ENCODE assay signal across 36 cellular contexts in genomic region chr12:89745286-89745685, GRCh38.
"Had no signal": no experiment of that assay in that cellular context is flagged by ENCODE, and none has a peak within 500 bp of the region (broad histone marks: within the 10 kb centered on the region; RNA-seq: fewer than 3 reads in every experiment).

No MANE protein-coding gene starts in this region.

- H3K27ac Mint-ChIP-seq: activated CD4-positive, alpha-beta memory T cell treated with anti-CD3 and anti-CD28 coated beads for 36 hours; activated CD4-positive, alpha-beta T cell treated with anti-CD3 and anti-CD28 coated beads for 36 hours; activated CD4-positive, alpha-beta T cell treated with anti-CD3 and anti-CD28 coated beads, Interleukin-2, amount 10 ng/mL, durations not matched to agents 24 days and 14 days; activated CD8-positive, alpha-beta memory T cell treated with anti-CD3 and anti-CD28 coated beads, Interleukin-2, amount 10 ng/mL, durations not matched to agents 7 days and 5 days; activated CD8-positive, alpha-beta T cell treated with anti-CD3 and anti-CD28 coated beads, Interleukin-2, amount 10 ng/mL, durations not matched to agents 7 days and 5 days; activated naive CD4-positive, alpha-beta T cell treated with anti-CD3 and anti-CD28 coated beads for 36 hours; activated naive CD4-positive, alpha-beta T cell treated with anti-CD3 and anti-CD28 coated beads, Interleukin-2, amount 50 U/mL, for 24 hours; activated naive CD8-positive, alpha-beta T cell treated with anti-CD3 and anti-CD28 coated beads for 36 hours; activated naive CD8-positive, alpha-beta T cell treated with anti-CD3 and anti-CD28 coated beads, Interleukin-2, amount 50 U/mL, for 24 hours; activated T-helper 1 cell treated with anti-CD3 and anti-CD28 coated beads, Interleukin-12 subunit alpha, Interleukin-12 subunit beta, Interleukin-2, Interleukin-4 antibody, amounts not matched to agents 30 ng/mL and 10 ng/mL and 1 ng/mL, durations not matched to agents 14 hours and 24 hours and 36 hours; activated T-helper 2 cell treated with anti-CD3 and anti-CD28 coated beads, Interferon-gamma antibody, Interleukin-2, Interleukin-4, amounts not matched to agents 10 μg/mL and 5 μg/mL and 100 μg/mL, durations not matched to agents 14 hours and 24 hours and 36 hours; T-helper 1 cell treated with Interleukin-12 subunit alpha and Interleukin-12 subunit beta and Interleukin-4 antibody, amounts not matched to agents 30 μg/mL and 1 μg/mL, for 36 hours; T-helper 2 cell treated with Interferon-gamma antibody and Interleukin-4, amounts not matched to agents 5 μg/mL and 100 μg/mL, for 36 hours had no signal

- H3K27me3 Mint-ChIP-seq: activated CD4-positive, alpha-beta memory T cell treated with anti-CD3 and anti-CD28 coated beads for 36 hours; activated CD4-positive, alpha-beta T cell treated with anti-CD3 and anti-CD28 coated beads for 36 hours; activated CD8-positive, alpha-beta memory T cell treated with anti-CD3 and anti-CD28 coated beads, Interleukin-2, amount 10 ng/mL, durations not matched to agents 7 days and 5 days; activated naive CD4-positive, alpha-beta T cell treated with anti-CD3 and anti-CD28 coated beads, Interleukin-2, amount 50 U/mL, for 24 hours; activated naive CD8-positive, alpha-beta T cell treated with anti-CD3 and anti-CD28 coated beads for 36 hours; activated naive CD8-positive, alpha-beta T cell treated with anti-CD3 and anti-CD28 coated beads, Interleukin-2, amount 50 U/mL, for 24 hours; T-cell had no signal

- H3K36me3 ChIP-seq: adrenal gland, gastrocnemius medialis, WERI-Rb-1 had no signal

- H3K4me1 Mint-ChIP-seq: activated CD4-positive, alpha-beta T cell treated with anti-CD3 and anti-CD28 coated beads for 36 hours; activated CD8-positive, alpha-beta memory T cell treated with anti-CD3 and anti-CD28 coated beads, Interleukin-2, amount 10 ng/mL, durations not matched to agents 7 days and 5 days; activated naive CD8-positive, alpha-beta T cell treated with anti-CD3 and anti-CD28 coated beads for 36 hours had no signal

- H3K4me3 Mint-ChIP-seq: activated CD4-positive, alpha-beta memory T cell treated with anti-CD3 and anti-CD28 coated beads for 36 hours; activated CD4-positive, alpha-beta T cell treated with anti-CD3 and anti-CD28 coated beads for 36 hours; activated CD4-positive, alpha-beta T cell treated with anti-CD3 and anti-CD28 coated beads, Interleukin-2, amount 10 ng/mL, durations not matched to agents 24 days and 14 days; activated CD8-positive, alpha-beta memory T cell treated with anti-CD3 and anti-CD28 coated beads, Interleukin-2, amount 10 ng/mL, durations not matched to agents 7 days and 5 days; activated CD8-positive, alpha-beta T cell treated with anti-CD3 and anti-CD28 coated beads, Interleukin-2, amount 10 ng/mL, durations not matched to agents 7 days and 5 days; activated naive CD4-positive, alpha-beta T cell treated with anti-CD3 and anti-CD28 coated beads for 36 hours; activated naive CD4-positive, alpha-beta T cell treated with anti-CD3 and anti-CD28 coated beads, Interleukin-2, amount 50 U/mL, for 24 hours; activated naive CD8-positive, alpha-beta T cell treated with anti-CD3 and anti-CD28 coated beads for 36 hours; activated naive CD8-positive, alpha-beta T cell treated with anti-CD3 and anti-CD28 coated beads, Interleukin-2, amount 50 U/mL, for 24 hours; activated T-helper 1 cell treated with anti-CD3 and anti-CD28 coated beads, Interleukin-12 subunit alpha, Interleukin-12 subunit beta, Interleukin-2, Interleukin-4 antibody, amounts not matched to agents 30 ng/mL and 10 ng/mL and 1 ng/mL, durations not matched to agents 14 hours and 24 hours and 36 hours; T-cell; T-helper 1 cell treated with Interleukin-12 subunit alpha and Interleukin-12 subunit beta and Interleukin-4 antibody, amounts not matched to agents 30 μg/mL and 1 μg/mL, for 36 hours; T-helper 2 cell treated with Interferon-gamma antibody and Interleukin-4, amounts not matched to agents 5 μg/mL and 100 μg/mL, for 36 hours had no signal

- H3K27me3 ChIP-seq: adrenal gland, body of pancreas, foreskin keratinocyte, gastrocnemius medialis had no signal

- ATAC-seq: activated CD4-positive, alpha-beta T cell treated with anti-CD3 and anti-CD28 coated beads for 36 hours; activated CD8-positive, alpha-beta memory T cell treated with anti-CD3 and anti-CD28 coated beads, Interleukin-2, amount 10 ng/mL, durations not matched to agents 7 days and 5 days; activated CD8-positive, alpha-beta T cell treated with anti-CD3 and anti-CD28 coated beads, Interleukin-2, amount 10 ng/mL, durations not matched to agents 7 days and 5 days; activated naive CD8-positive, alpha-beta T cell treated with anti-CD3 and anti-CD28 coated beads, Interleukin-2, amount 50 U/mL, for 24 hours; body of pancreas; esophagus mucosa; foreskin keratinocyte; gastrocnemius medialis; T-cell had no signal

- H3K4me3 ChIP-seq: adrenal gland, body of pancreas, gastrocnemius medialis had no signal

- H3K27ac ChIP-seq: adrenal gland, body of pancreas, foreskin keratinocyte, gastrocnemius medialis, WERI-Rb-1 had no signal

- H3K4me1 ChIP-seq: adrenal gland, body of pancreas, foreskin keratinocyte, gastrocnemius medialis had no signal

- FAIRE-seq: colon had no signal

- DNase-seq: activated CD4-positive, alpha-beta memory T cell treated with anti-CD3 and anti-CD28 coated beads for 36 hours; activated CD4-positive, alpha-beta T cell treated with anti-CD3 and anti-CD28 coated beads for 36 hours; activated CD4-positive, alpha-beta T cell treated with anti-CD3 and anti-CD28 coated beads, Interleukin-2, amount 10 ng/mL, durations not matched to agents 24 days and 14 days; activated CD4-positive, CD25-positive, alpha-beta regulatory T cell; activated CD4-positive, CD25-positive, alpha-beta regulatory T cell treated with anti-CD3 and anti-CD28 coated beads, Interleukin-2, amount 50 U/mL, for 72 hours; activated CD8-positive, alpha-beta memory T cell treated with anti-CD3 and anti-CD28 coated beads, Interleukin-2, amount 10 ng/mL, durations not matched to agents 7 days and 5 days; activated CD8-positive, alpha-beta memory T cell treated with anti-CD3 and anti-CD28 coated beads, Interleukin-2, amount 50 U/mL, for 4 hours; activated CD8-positive, alpha-beta T cell treated with anti-CD3 and anti-CD28 coated beads, Interleukin-2, amount 10 ng/mL, durations not matched to agents 7 days and 5 days; activated effector memory CD4-positive, alpha-beta T cell treated with anti-CD3 and anti-CD28 coated beads, Interleukin-2, amount 50 U/mL, for 16 hours; activated naive CD4-positive, alpha-beta T cell treated with anti-CD3 and anti-CD28 coated beads for 36 hours; activated naive CD8-positive, alpha-beta T cell treated with anti-CD3 and anti-CD28 coated beads for 36 hours; activated naive CD8-positive, alpha-beta T cell treated with anti-CD3 and anti-CD28 coated beads, Interleukin-2, amount 50 U/mL, for 24 hours; activated T-cell treated with anti-CD3 and anti-CD28 coated beads, Interleukin-2, amount 50 U/mL, for 1 hour; activated T-cell treated with anti-CD3 and anti-CD28 coated beads, Interleukin-2, amount 50 U/mL, for 48 hours; adrenal gland; amygdala; aorta; body of pancreas; caudate nucleus; cortex of kidney; dermis blood vessel endothelial cell; effector CD4-positive, alpha-beta T cell; foreskin keratinocyte; gastrocnemius medialis; glutamatergic neuron; SW 1271; T-cell; T1000; WERI-Rb-1 had no signal
